ENCODE assay signal across 1 cellular context in genomic region chr11:28227460-28227859, GRCh38.
TF ChIP-seq lines count a peak whose summit lies in the region.

No MANE protein-coding gene starts in this region.

TF ChIP-seq in GM12878, 131 proteins besides CTCF, POLR2A, EP300 and RAD21 (continued from another document):
- TF ChIP-seq CUX1 (IDR thresholded peaks at IDR 0.05; ENCODE audit: insufficient replicate concordance, low read depth, low read length) (no peak), NFXL1 (IDR thresholded peaks at IDR 0.05; ENCODE audit: borderline replicate concordance) (no peak), CHD2 (IDR thresholded peaks at IDR 0.05; ENCODE audit: borderline replicate concordance, low read depth, low read length) (no peak), IRF5 (IDR thresholded peaks at IDR 0.05; ENCODE audit: borderline replicate concordance) (no peak)
